Comparison of ENCODE assay signal across 9 cellular contexts in genomic region chr18:58247363-58247834, GRCh38.
DNase-seq lines count a peak whose midpoint lies in the region; ATAC-seq, FAIRE-seq and TF ChIP-seq lines count a peak whose summit lies in the region.
"Had no signal": no experiment of that assay in that cellular context is flagged by ENCODE, and none has a peak within 500 bp of the region (broad histone marks: within the 10 kb centered on the region; RNA-seq: fewer than 3 reads in every experiment).

No MANE protein-coding gene starts in this region.

- H3K27me3 Mint-ChIP-seq in brain (no peaks in the 10 kb centered on the region), T-helper 17 cell (peaks cover 14% of the 10 kb centered on the region)

- CTCF ChIA-PET in SK-N-SH (lab: Yijun Ruan, JAX): interaction anchor here (1.0 kb wide), 1 partner anchor 126 kb away, joined by 3 read pairs; no protein-coding TSS in a partner anchor

- H3K27me3 ChIP-seq in pancreas (no peaks in the 10 kb centered on the region), SK-N-SH (ENCODE audit: insufficient read depth) (no peaks in the 10 kb centered on the region)
- H3K27me3 ChIP-seq: BLaER1 had no signal

- ATAC-seq in pancreas (peak; percentile 31 to 72 (median 68)), GM18909 (IDR thresholded peaks at IDR 0.05; ENCODE audit: poor library complexity, unreplicated experiment) (no peak), T-helper 17 cell (no peak)

- H3K4me2 ChIP-seq in SK-N-SH: no peak overlapping the region
- H3K4me2 ChIP-seq: BLaER1 had no signal

- H3K9me3 ChIP-seq in pancreas (no peaks in the 10 kb centered on the region), SK-N-SH (no peaks in the 10 kb centered on the region), T-helper 17 cell (ENCODE audit: control insufficient read depth, low read length, poor library complexity, severe bottlenecking) (no peaks in the 10 kb centered on the region)
- H3K9me3 ChIP-seq: BLaER1 had no signal

- TF ChIP-seq RAD21 in SK-N-SH (IDR thresholded peaks at IDR 0.05; ENCODE audit: low read length): no peak

- intact Hi-C loops in pancreas (cut with DNase I): no loop called here

- peak; percentile 34 for DNase-seq in EH (ENCODE audit: low read depth)
- DNase-seq in hypothalamus (lab: John Stamatoyannopoulos, UW): peak in 38 of 51 donors; percentile 8 to 73 (median 31)
- peak in 1 of 6 donors; percentile 22 for DNase-seq in pancreas
- no peak for DNase-seq in SK-N-SH
- no peak for DNase-seq in activated T-cell treated with anti-CD3 and anti-CD28 coated beads, Interleukin-2, amount 50 U/mL, for 48 hours
- no peak for DNase-seq in T-helper 17 cell

- H3K79me2 ChIP-seq in SK-N-SH (ENCODE audit: insufficient read depth): no peaks in the 10 kb centered on the region

- TF ChIP-seq CTCF in brain (conservative IDR thresholded peaks at IDR 0.05) (no peak), pancreas (IDR thresholded peaks at IDR 0.05) (no peak), SK-N-SH (IDR thresholded peaks at IDR 0.05) (no peak)

- no peaks in the 10 kb centered on the region for H3K9me3 Mint-ChIP-seq in brain

- H3K36me3 Mint-ChIP-seq in brain: no peaks in the 10 kb centered on the region
- H3K36me3 Mint-ChIP-seq in T-helper 17 cell (ENCODE audit: low read depth): peaks cover 3% of the 10 kb centered on the region

- FAIRE-seq in pancreas (lab: Jason Lieb, UNC): no peak

- no peak for TF ChIP-seq EP300 in SK-N-SH (IDR thresholded peaks at IDR 0.05; ENCODE audit: borderline replicate concordance in 1 of 2, low read depth in 1 of 2, low read length in 1 of 2)

- H3K27ac ChIP-seq in pancreas (peak overlapping the region in 2 of 4 donors; percentile 37 to 55), SK-N-SH (ENCODE audit: low read depth in 2 of 2, low read length in 1 of 2) (no peak overlapping the region)
- H3K27ac ChIP-seq: BLaER1 had no signal

- WGBS in pancreas, 2 donors: 62 to 63% methylated on average over 20 of the region's 20 CpGs
- WGBS in SK-N-SH (ENCODE audit: low lambda C conversion rate): 84% methylated on average over 18 of the region's 20 CpGs

- no peaks in the 10 kb centered on the region for H3F3A ChIP-seq in SK-N-SH (replicated peaks; ENCODE audit: insufficient read depth)

- no peak overlapping the region for H3K9ac ChIP-seq in SK-N-SH
- H3K9ac ChIP-seq: BLaER1 had no signal

- H3K4me1 Mint-ChIP-seq in brain: peaks cover 75% of the 10 kb centered on the region
- no peaks in the 10 kb centered on the region for H3K4me1 Mint-ChIP-seq in T-helper 17 cell

- POLR2A ChIA-PET in SK-N-SH (lab: Yijun Ruan, JAX): no interaction called here

- H3K27ac Mint-ChIP-seq in brain (peak overlapping the region; percentile 84 to 97 (median 93)), T-helper 17 cell (no peak overlapping the region)

- H3K36me3 ChIP-seq in pancreas (no peaks in the 10 kb centered on the region), SK-N-SH (replicated peaks in 1 of 2; ENCODE audit: control insufficient read depth in 1 of 2, insufficient read depth in 2 of 2, low read length in 1 of 2) (no peaks in the 10 kb centered on the region)
- H3K36me3 ChIP-seq: BLaER1 had no signal

- no peaks in the 10 kb centered on the region for H3K9me2 ChIP-seq in SK-N-SH

- H4K20me1 ChIP-seq in SK-N-SH (ENCODE audit: insufficient read depth): no peaks in the 10 kb centered on the region
- H4K20me1 ChIP-seq: BLaER1 had no signal

- no peak overlapping the region for H3K4me3 ChIP-seq in pancreas
- H3K4me3 ChIP-seq in SK-N-SH (ENCODE audit: low read depth in 2 of 2, low read length in 1 of 2): no peak overlapping the region
- H3K4me3 ChIP-seq: BLaER1 had no signal

- H3K4me1 ChIP-seq in pancreas (peaks cover 0 to 2% (median 0%) of the 10 kb centered on the region in 3 donors), SK-N-SH (ENCODE audit: control insufficient read depth in 1 of 2, insufficient read depth in 2 of 2, low read depth in 1 of 2, low read length in 1 of 2) (peaks cover 0 to 13% of the 10 kb centered on the region in 2 experiments; a peak in 3 of 4 replicates)
- H3K4me1 ChIP-seq: BLaER1 had no signal

- H2AFZ ChIP-seq in SK-N-SH (ENCODE audit: low read depth): no peak overlapping the region

- H3K4me3 Mint-ChIP-seq in brain: peak overlapping the region; percentile 57 to 89 (median 83)
- H3K4me3 Mint-ChIP-seq in T-helper 17 cell: no peak overlapping the region

TF ChIP-seq in SK-N-SH, 30 proteins besides CTCF, POLR2A, EP300 and RAD21:
- no peak for TF ChIP-seq MEF2A (IDR thresholded peaks at IDR 0.05; ENCODE audit: borderline replicate concordance, low read depth)
- no peak for TF ChIP-seq MXI1 (IDR thresholded peaks at IDR 0.05; ENCODE audit: low read depth, low read length)
- TF ChIP-seq MAX (IDR thresholded peaks at IDR 0.05; ENCODE audit: low read depth): no peak
- TF ChIP-seq ELF1 (IDR thresholded peaks at IDR 0.05): no peak
- TF ChIP-seq TCF12 (IDR thresholded peaks at IDR 0.05): no peak
- TF ChIP-seq FOXJ3 (CRISPR knock-in tag; IDR thresholded peaks at IDR 0.05): no peak
- no peak for TF ChIP-seq RXRA (IDR thresholded peaks at IDR 0.05; ENCODE audit: borderline replicate concordance, low read depth)
- no peak for TF ChIP-seq ZBTB33 (IDR thresholded peaks at IDR 0.05; ENCODE audit: borderline replicate concordance, low read depth)
- TF ChIP-seq GABPA (IDR thresholded peaks at IDR 0.05; ENCODE audit: low read depth): no peak
- TF ChIP-seq TEAD4 (IDR thresholded peaks at IDR 0.05; ENCODE audit: borderline replicate concordance, insufficient read depth): no peak
- TF ChIP-seq REST (IDR thresholded peaks at IDR 0.05; ENCODE audit: low read depth, low read length): no peak
- TF ChIP-seq USF1 (IDR thresholded peaks at IDR 0.05; ENCODE audit: borderline replicate concordance, low read depth): no peak
- TF ChIP-seq RFX5 (IDR thresholded peaks at IDR 0.05; ENCODE audit: low read length): no peak
- no peak for TF ChIP-seq NRF1 (IDR thresholded peaks at IDR 0.05; ENCODE audit: low read depth, low read length)

Comparison
In these comparisons a context has a peak if more than half of its experiments do, and no peak if none do; other contexts are left out.
1. DNase-seq: peak in EH (single experiment) and hypothalamus (38 of 51); none in SK-N-SH (single experiment), activated T-cell treated with anti-CD3 and anti-CD28 coated beads, Interleukin-2, amount 50 U/mL, for 48 hours (0 of 2) and T-helper 17 cell (0 of 3).
2. ATAC-seq: peak in pancreas (4 of 4); none in GM18909 (single experiment) and T-helper 17 cell (single experiment).